In genomic region chrX:138982350-138982749, GRCh38 we compare ENCODE assay signal across 23 cellular contexts.
A peak's percentile ranks its signal among the peaks of the same experiment; 100 is the strongest.
DNase-seq lines count a peak whose midpoint lies in the region; ATAC-seq and TF ChIP-seq lines count a peak whose summit lies in the region.
"Had no signal": no experiment of that assay in that cellular context is flagged by ENCODE, and none has a peak within 500 bp of the region (broad histone marks: within the 10 kb centered on the region; RNA-seq: fewer than 3 reads in every experiment).

No MANE protein-coding gene starts in this region.

- H3K27ac ChIP-seq in neutrophil (peak overlapping the region; percentile 50), SJCRH30 (no peak overlapping the region)
- H3K27ac ChIP-seq: KMS-11, PC-9 had no signal

- peaks cover 14% of the 10 kb centered on the region in 2 experiments for H3K4me1 ChIP-seq in neutrophil (ENCODE audit: control insufficient read depth in 1 of 2, insufficient read depth in 1 of 2, low read depth in 1 of 2, low read length in 1 of 2)
- H3K4me1 ChIP-seq in SJCRH30 = no peaks in the 10 kb centered on the region
- H3K4me1 ChIP-seq: HAP-1 had no signal

- H3K9me3 ChIP-seq in neutrophil (no peaks in the 10 kb centered on the region), SJCRH30 (replicated peaks) (no peaks in the 10 kb centered on the region)
- H3K9me3 ChIP-seq: HAP-1 had no signal

- H3K4me3 ChIP-seq in neutrophil (ENCODE audit: low read depth in 1 of 2, low read length in 1 of 2) (no peak overlapping the region), SJCRH30 (no peak overlapping the region)
- H3K4me3 ChIP-seq: GM23338, HAP-1, PC-9 had no signal

- no peak for TF ChIP-seq CTCF in neutrophil (IDR thresholded peaks at IDR 0.05)

- H3K36me3 ChIP-seq in neutrophil = no peaks in the 10 kb centered on the region
- no peaks in the 10 kb centered on the region for H3K36me3 ChIP-seq in SJCRH30
- H3K36me3 ChIP-seq: HAP-1 had no signal

- DNase-seq in GF-D8 (lab: John Stamatoyannopoulos, UW) (peak; percentile 33), MV-4-11 (lab: John Stamatoyannopoulos, UW) (peak; percentile 73), OCI-M1 (lab: John Stamatoyannopoulos, UW) (peak; percentile 15), SJCRH30 (no peak), cardiac septum (ENCODE audit: low spot score) (no peak)
- DNase-seq: CD4-positive, CD25-positive, alpha-beta regulatory T cell; DMS79; NCI-H1092; NCI-H1436 treated with DMSO at 0.1 percent for 48 hours; NCI-H1930; NCI-H510A treated with DMSO at 0.1 percent for 48 hours; NCI-H774; NK-92 treated with Interleukin-12 subunit alpha and Interleukin-12 subunit beta, amount 100 ng/mL, for 24 hours; PC-9; RPMI8226; SHP77; T-helper 9 cell had no signal

- H3K27me3 ChIP-seq in neutrophil (no peaks in the 10 kb centered on the region), SJCRH30 (no peaks in the 10 kb centered on the region)

- ATAC-seq in HG03280 (IDR thresholded peaks at IDR 0.05; ENCODE audit: unreplicated experiment) = no peak
- ATAC-seq: GM23338, SK-N-SH treated with all-trans-retinoic acid at 6 μM for 48 hours had no signal

- intact Hi-C loops in cardiac septum (cut with DNase I) = no loop called here

Comparison
In these comparisons a context has a peak if more than half of its experiments do, and no peak if none do; other contexts are left out.
1. DNase-seq: peak in GF-D8 (single experiment), MV-4-11 (single experiment) and OCI-M1 (single experiment); none in SJCRH30 (0 of 2) and cardiac septum (single experiment).